33 cellular contexts compared by ENCODE assay signal in genomic region chr9:34346873-34347799, GRCh38. TPM values are rescaled to one million over a fixed set of nuclear protein-coding genes. Genes with fewer than 3 reads are reported as not detected.
A peak's percentile ranks its signal among the peaks of the same experiment; 100 is the strongest.
DNase-seq lines count a peak whose midpoint lies in the region; ATAC-seq, FAIRE-seq and TF ChIP-seq lines count a peak whose summit lies in the region.
"Had no signal": no experiment of that assay in that cellular context is flagged by ENCODE, and none has a peak within 500 bp of the region (broad histone marks: within the 10 kb centered on the region; RNA-seq: fewer than 3 reads in every experiment).

No MANE protein-coding gene starts in this region.

- H3K27ac ChIP-seq in caudate nucleus (ENCODE audit: low read depth, low read length) (peak overlapping the region; percentile 30), HepG2 (ENCODE audit: extremely low read length, insufficient read depth, low read length) (peak overlapping the region; percentile 78), sigmoid colon (peak overlapping the region in 3 of 4 donors; percentile 88 to 93 (median 91))
- H3K27ac ChIP-seq: cardiac muscle cell, Peyer's patch, prostate gland, testis, vagina had no signal

- peak overlapping the region; percentile 64 for H3K27ac Mint-ChIP-seq in Caco-2 (ENCODE audit: unreplicated experiment)
- H3K27ac Mint-ChIP-seq: activated CD8-positive, alpha-beta T cell treated with anti-CD3 and anti-CD28 coated beads, Interleukin-2, amount 10 ng/mL, durations not matched to agents 7 days and 5 days; activated naive CD8-positive, alpha-beta T cell treated with anti-CD3 and anti-CD28 coated beads for 36 hours; CD8-positive, alpha-beta memory T cell; effector memory CD8-positive, alpha-beta T cell; stimulated activated naive B cell treated with anti-CD40 and anti-IgM and Interleukin-4, amounts not matched to agents 10 μg/mL and 1 μg/mL and 100 μg/mL, for 72 hours had no signal

- TF ChIP-seq POLR2A in HepG2 (IDR thresholded peaks at IDR 0.05; ENCODE audit: insufficient read depth in 1 of 2, low read depth in 2 of 2, low read length in 2 of 2) = no peak
- no peak for TF ChIP-seq POLR2A in sigmoid colon (IDR thresholded peaks at IDR 0.05)

- ATAC-seq in HepG2 (peak; percentile 73), GM18519 (IDR thresholded peaks at IDR 0.05; ENCODE audit: low FRiP score, unreplicated experiment) (no peak), GM19395 (IDR thresholded peaks at IDR 0.05; ENCODE audit: unreplicated experiment) (no peak), HG03520 (IDR thresholded peaks at IDR 0.05; ENCODE audit: unreplicated experiment) (no peak)
- ATAC-seq: activated CD8-positive, alpha-beta T cell treated with anti-CD3 and anti-CD28 coated beads, Interleukin-2, amount 10 ng/mL, durations not matched to agents 7 days and 5 days; effector memory CD8-positive, alpha-beta T cell; left ventricle myocardium superior; stimulated activated naive B cell treated with anti-CD40 and anti-IgM and Interleukin-4, amounts not matched to agents 10 μg/mL and 1 μg/mL and 100 μg/mL, for 72 hours had no signal

- no peaks in the 10 kb centered on the region for H3K9me3 Mint-ChIP-seq in Caco-2 (ENCODE audit: unreplicated experiment)
- H3K9me3 Mint-ChIP-seq: activated naive CD8-positive, alpha-beta T cell treated with anti-CD3 and anti-CD28 coated beads for 36 hours; CD8-positive, alpha-beta memory T cell; effector memory CD8-positive, alpha-beta T cell; naive B cell; stimulated activated naive B cell treated with anti-CD40 and anti-IgM and Interleukin-4, amounts not matched to agents 10 μg/mL and 1 μg/mL and 100 μg/mL, for 72 hours had no signal

- H3K27me3 ChIP-seq in Caco-2 (replicated peaks; ENCODE audit: control insufficient read depth, insufficient read depth, low read length) = no peaks in the 10 kb centered on the region
- H3K27me3 ChIP-seq in HepG2 (ENCODE audit: control insufficient read depth in 1 of 2, insufficient read depth in 2 of 2, low read length in 2 of 2) = no peaks in the 10 kb centered on the region
- H3K27me3 ChIP-seq in sigmoid colon = no peaks in the 10 kb centered on the region
- H3K27me3 ChIP-seq: cardiac muscle cell, Peyer's patch, testis, vagina had no signal

- in situ Hi-C loops in HepG2 (cut with HindIII; ENCODE audit: extremely low pct_ligation_motif_present, low pct_unique_long_range_greater_than_20kb) = no loop called here

- H3K9me3 ChIP-seq in Caco-2 = 0 out of 2 replicates have a peak, but pooled peaks cover 2% of the 10 kb centered on the region
- no peaks in the 10 kb centered on the region for H3K9me3 ChIP-seq in HepG2 (ENCODE audit: low read length)
- H3K9me3 ChIP-seq in sigmoid colon = no peaks in the 10 kb centered on the region
- H3K9me3 ChIP-seq: Peyer's patch, prostate gland, testis, vagina had no signal

- H3K4me2 ChIP-seq in HepG2 (ENCODE audit: low read depth, low read length) = peak overlapping the region; percentile 81

- no peaks in the 10 kb centered on the region for H3K27me3 Mint-ChIP-seq in Caco-2 (ENCODE audit: insufficient read depth, unreplicated experiment)
- H3K27me3 Mint-ChIP-seq: activated naive CD8-positive, alpha-beta T cell treated with anti-CD3 and anti-CD28 coated beads for 36 hours; CD8-positive, alpha-beta memory T cell; effector memory CD8-positive, alpha-beta T cell; naive B cell; stimulated activated naive B cell treated with anti-CD40 and anti-IgM and Interleukin-4, amounts not matched to agents 10 μg/mL and 1 μg/mL and 100 μg/mL, for 72 hours had no signal

- no peak for TF ChIP-seq EP300 in HepG2 (IDR thresholded peaks at IDR 0.05; ENCODE audit: low read depth in 2 of 2, low read length in 2 of 2)
- TF ChIP-seq EP300 in HepG2 (CRISPR knock-in tag; IDR thresholded peaks at IDR 0.05; ENCODE audit: borderline replicate concordance) = no peak
- no peak for TF ChIP-seq EP300 in sigmoid colon (IDR thresholded peaks at IDR 0.05)

- no peak for TF ChIP-seq RAD21 in HepG2 (CRISPR knock-in tag; IDR thresholded peaks at IDR 0.05)

- H3K4me1 Mint-ChIP-seq in Caco-2 (ENCODE audit: low read depth, unreplicated experiment) = peaks cover 19% of the 10 kb centered on the region
- H3K4me1 Mint-ChIP-seq: activated naive CD8-positive, alpha-beta T cell treated with anti-CD3 and anti-CD28 coated beads for 36 hours; CD8-positive, alpha-beta memory T cell; stimulated activated naive B cell treated with anti-CD40 and anti-IgM and Interleukin-4, amounts not matched to agents 10 μg/mL and 1 μg/mL and 100 μg/mL, for 72 hours had no signal

- H3K36me3 Mint-ChIP-seq in Caco-2 (ENCODE audit: insufficient read depth, unreplicated experiment) = peaks cover 5% of the 10 kb centered on the region

- WGBS in HepG2 (ENCODE audit: low lambda C conversion rate) = 9% methylated on average over 14 of the region's 15 CpGs
- 91 to 93% methylated on average over 15 of the region's 15 CpGs for WGBS in sigmoid colon, 2 donors

- DNase-seq in Caco-2 = peak in 1 of 2 experiments; percentile 9
- DNase-seq in caudate nucleus (lab: John Stamatoyannopoulos, UW) = no peak
- peak; percentile 61 for DNase-seq in HepG2 (ENCODE audit: low spot score)
- peak; percentile 56 for DNase-seq in sigmoid colon
- DNase-seq in SIG-M5 treated with dmso at 0.1 percent for 504 hours (lab: John Stamatoyannopoulos, UW; ENCODE audit: unreplicated experiment) = no peak
- DNase-seq: activated CD4-positive, alpha-beta T cell treated with anti-CD3 and anti-CD28 coated beads for 4 hours; activated CD8-positive, alpha-beta T cell treated with anti-CD3 and anti-CD28 coated beads, Interleukin-2, amount 10 ng/mL, durations not matched to agents 7 days and 5 days; activated naive CD8-positive, alpha-beta T cell treated with anti-CD3 and anti-CD28 coated beads for 36 hours; anterior cingulate cortex; CD8-positive, alpha-beta memory T cell; cortex of kidney; effector memory CD8-positive, alpha-beta T cell; erythroblast; HCEC 1CT; Kasumi-1; left ventricle myocardium superior; naive B cell; NCI-H1436; NCI-H2081 treated with DMSO at 0.1 percent for 48 hours; NCI-H345; NCI-H69; Peyer's patch; SHP77; stimulated activated naive B cell treated with anti-CD40 and anti-IgM and Interleukin-4, amounts not matched to agents 10 μg/mL and 1 μg/mL and 100 μg/mL, for 72 hours; testis had no signal

- TF ChIP-seq CTCF in Caco-2 (IDR thresholded peaks at IDR 0.05; ENCODE audit: insufficient read depth in 1 of 2, low read depth in 1 of 2, low read length in 1 of 2, severe bottlenecking in 1 of 2, unreplicated experiment in 1 of 2) (no peak), HepG2 (CRISPR knock-in tag; IDR thresholded peaks at IDR 0.05) (no peak), sigmoid colon (IDR thresholded peaks at IDR 0.05) (no peak)

- BruUV-seq in Caco-2 (replicated peaks; lab: Mats Ljungman, UMichigan) = no TSS peak
- no TSS peak for BruUV-seq in HepG2 (replicated peaks; lab: Mats Ljungman, UMichigan)

- intact Hi-C loops in Caco-2 (cut with micrococcal nuclease; ENCODE audit: unreplicated experiment) (no loop called here), HepG2 (cut with micrococcal nuclease; ENCODE audit: unreplicated experiment) (no loop called here), sigmoid colon (cut with DNase I) (no loop called here)

- CTCF ChIA-PET in Caco-2 (lab: Charles Lee) = interaction anchor here (0.7 to 1.2 kb wide), 2 partner anchors 30 to 273 kb away, joined by 4 read pairs; partner anchors contain the start of gene MYORG
- CTCF ChIA-PET in HepG2 (lab: Yijun Ruan, JAX; ENCODE audit: low intra/inter-chr PET ratio, low total read pairs) = no interaction called here

- peak overlapping the region; percentile 38 for H3K9ac ChIP-seq in HepG2 (ENCODE audit: insufficient read depth, low read depth, low read length)

- no peaks in the 10 kb centered on the region for H3K79me2 ChIP-seq in HepG2 (ENCODE audit: insufficient read depth, low read length)

- no peak for FAIRE-seq in HepG2 (lab: Jason Lieb, UNC)
- FAIRE-seq: GM12891, islet of Langerhans had no signal

- no peaks in the 10 kb centered on the region for H4K20me1 ChIP-seq in HepG2 (ENCODE audit: insufficient read depth, low read length)

- POLR2A ChIA-PET in Caco-2 (lab: Charles Lee) = interaction anchor here (0.6 to 1.2 kb wide), 2 partner anchors 28 to 156 kb away, joined by 4 to 6 read pairs; no protein-coding TSS in a partner anchor
- POLR2A ChIA-PET in HepG2 (lab: Yijun Ruan, JAX) = interaction anchor here (0.8 to 2.9 kb wide), 8 partner anchors 8 to 33 kb away, joined by 3 to 28 read pairs (median 7); partner anchors contain the start of gene MYORG

- H2AFZ ChIP-seq in HepG2 (ENCODE audit: low read length) = no peak overlapping the region

- no peak overlapping the region for H3K4me3 Mint-ChIP-seq in Caco-2 (ENCODE audit: unreplicated experiment)
- H3K4me3 Mint-ChIP-seq: activated CD8-positive, alpha-beta T cell treated with anti-CD3 and anti-CD28 coated beads, Interleukin-2, amount 10 ng/mL, durations not matched to agents 7 days and 5 days; activated naive CD8-positive, alpha-beta T cell treated with anti-CD3 and anti-CD28 coated beads for 36 hours; CD8-positive, alpha-beta memory T cell; effector memory CD8-positive, alpha-beta T cell; naive B cell; stimulated activated naive B cell treated with anti-CD40 and anti-IgM and Interleukin-4, amounts not matched to agents 10 μg/mL and 1 μg/mL and 100 μg/mL, for 72 hours had no signal

- H3K4me3 ChIP-seq in Caco-2 (ENCODE audit: low read depth, low read length) = no peak overlapping the region
- peak overlapping the region; percentile 23 to 48 (median 34); a peak in 5 of 6 replicates for H3K4me3 ChIP-seq in HepG2 (replicated peaks in 1 of 3; ENCODE audit: insufficient read depth in 1 of 3, low read depth in 2 of 3, low read length in 3 of 3)
- H3K4me3 ChIP-seq in sigmoid colon = no peak overlapping the region
- H3K4me3 ChIP-seq: cardiac muscle cell, Peyer's patch, prostate gland, testis, vagina had no signal

- H3K4me1 ChIP-seq in Caco-2 (peaks cover 23% of the 10 kb centered on the region), HepG2 (ENCODE audit: insufficient read depth, low read length) (peaks cover 90% of the 10 kb centered on the region), sigmoid colon (peaks cover 2 to 55% (median 52%) of the 10 kb centered on the region in 4 donors)
- H3K4me1 ChIP-seq: prostate gland, vagina had no signal

- H3K36me3 ChIP-seq in Caco-2 (ENCODE audit: control insufficient read depth, insufficient read depth, low read length) = no peaks in the 10 kb centered on the region
- H3K36me3 ChIP-seq in HepG2 (replicated peaks in 1 of 2; ENCODE audit: control insufficient read depth in 1 of 2, insufficient read depth in 2 of 2, low read length in 2 of 2) = peaks cover 0 to 5% of the 10 kb centered on the region in 2 experiments; a peak in 1 of 5 replicates
- H3K36me3 ChIP-seq in sigmoid colon = no peaks in the 10 kb centered on the region
- H3K36me3 ChIP-seq: Peyer's patch, vagina had no signal

RNA-seq across cellular contexts. Expression of gene NUDT2, which starts 17.8 kb away (rescaled TPM):
- total RNA-seq in Caco-2 (2022) = 14.4 and 15.0 TPM in 2 replicates
- total RNA-seq in HepG2 (2016; rRNA removed; fragmentation: Illumina TruSeq; extraction: Trizol) = 19.9 and 28.0 TPM in 2 replicates
- 10.3 and 10.9 TPM in 2 replicates for total RNA-seq in HepG2 (2016; cell fraction: cytosol; rRNA removed; fragmentation: Illumina TruSeq; extraction: Trizol; ENCODE audit: low read depth)
- total RNA-seq in HepG2 (2016; cell fraction: insoluble cytoplasmic fraction; rRNA removed; fragmentation: Illumina TruSeq; extraction: Trizol) = 19.3 and 30.3 TPM in 2 replicates
- total RNA-seq in HepG2 (2016; cell fraction: membrane; rRNA removed; fragmentation: Illumina TruSeq; extraction: Trizol) = 15.4 and 16.7 TPM in 2 replicates
- total RNA-seq in HepG2 (2016; cell fraction: nucleus; rRNA removed; fragmentation: Illumina TruSeq; extraction: Trizol) = 7.0 and 9.3 TPM in 2 replicates
- 19.9 and 24.6 TPM in 2 replicates for polyA plus RNA-seq in HepG2 (2011; rRNA removed)
- polyA plus RNA-seq in HepG2 (2011; cell fraction: cytosol; rRNA removed) = 24.3 and 27.3 TPM in 2 replicates
- 6.9 and 7.0 TPM in 2 replicates for polyA plus RNA-seq in HepG2 (2011; cell fraction: nucleus; rRNA removed)
- 11.3 and 13.8 TPM in 2 replicates for polyA plus RNA-seq in HepG2 (2012)
- 7.8 and 8.4 TPM in 2 replicates for polyA plus RNA-seq in HepG2 (2016; cell fraction: cytosol; fragmentation: Illumina TruSeq; extraction: Trizol; ENCODE audit: low read depth)
- 22.0 and 27.3 TPM in 2 replicates for polyA plus RNA-seq in HepG2 (2016; cell fraction: insoluble cytoplasmic fraction; fragmentation: Illumina TruSeq; extraction: Trizol; ENCODE audit: low read depth)
- polyA plus RNA-seq in HepG2 (2016; cell fraction: membrane; fragmentation: Illumina TruSeq; extraction: Trizol; ENCODE audit: low read depth) = 11.0 and 15.4 TPM in 2 replicates
- polyA plus RNA-seq in HepG2 (2016; cell fraction: nucleus; fragmentation: Illumina TruSeq; extraction: Trizol; ENCODE audit: insufficient read depth, low read depth) = 13.5 and 15.5 TPM in 2 replicates
- 12.3 and 17.3 TPM in 2 replicates for polyA minus RNA-seq in HepG2 (2011; rRNA and poly(A)+ RNA removed; ENCODE audit: low replicate concordance)
- 3.1 and 4.8 TPM in 2 replicates for polyA minus RNA-seq in HepG2 (2011; cell fraction: cytosol; rRNA and poly(A)+ RNA removed)
- polyA minus RNA-seq in HepG2 (2011; cell fraction: nucleus; rRNA and poly(A)+ RNA removed) = 3.5 and 5.1 TPM in 2 replicates
- 10 to 100 TPM; 12.1 to 59.9 (median 36.1) TPM for total RNA-seq in sigmoid colon
- 10 to 100 TPM; 27.0 to 56.5 (median 35.6) TPM for polyA plus RNA-seq in sigmoid colon

RNA-seq across cellular contexts. Expression of gene KIF24, which starts 18.1 kb away (rescaled TPM):
- total RNA-seq in Caco-2 (2022) = 3.9 and 4.4 TPM in 2 replicates
- total RNA-seq in HepG2 (2016; rRNA removed; fragmentation: Illumina TruSeq; extraction: Trizol) = 2.8 and 3.0 TPM in 2 replicates
- 0.61 and 0.79 TPM in 2 replicates for total RNA-seq in HepG2 (2016; cell fraction: cytosol; rRNA removed; fragmentation: Illumina TruSeq; extraction: Trizol; ENCODE audit: low read depth)
- 2.9 and 3.1 TPM in 2 replicates for total RNA-seq in HepG2 (2016; cell fraction: insoluble cytoplasmic fraction; rRNA removed; fragmentation: Illumina TruSeq; extraction: Trizol)
- total RNA-seq in HepG2 (2016; cell fraction: membrane; rRNA removed; fragmentation: Illumina TruSeq; extraction: Trizol) = 0.96 and 1.1 TPM in 2 replicates
- total RNA-seq in HepG2 (2016; cell fraction: nucleus; rRNA removed; fragmentation: Illumina TruSeq; extraction: Trizol) = 4.0 and 4.2 TPM in 2 replicates
- 1.1 TPM in 2 replicates for polyA plus RNA-seq in HepG2 (2011; rRNA removed)
- polyA plus RNA-seq in HepG2 (2011; cell fraction: cytosol; rRNA removed) = 0.53 and 0.70 TPM in 2 replicates
- 1.7 and 1.9 TPM in 2 replicates for polyA plus RNA-seq in HepG2 (2011; cell fraction: nucleus; rRNA removed)
- polyA plus RNA-seq in HepG2 (2012) = 0.40 and 0.67 TPM in 2 replicates
- polyA plus RNA-seq in HepG2 (2016; cell fraction: cytosol; fragmentation: Illumina TruSeq; extraction: Trizol; ENCODE audit: low read depth) = 0.29 and 0.34 TPM in 2 replicates
- 1.7 and 2.2 TPM in 2 replicates for polyA plus RNA-seq in HepG2 (2016; cell fraction: insoluble cytoplasmic fraction; fragmentation: Illumina TruSeq; extraction: Trizol; ENCODE audit: low read depth)
- 0.55 and 0.58 TPM in 2 replicates for polyA plus RNA-seq in HepG2 (2016; cell fraction: membrane; fragmentation: Illumina TruSeq; extraction: Trizol; ENCODE audit: low read depth)
- polyA plus RNA-seq in HepG2 (2016; cell fraction: nucleus; fragmentation: Illumina TruSeq; extraction: Trizol; ENCODE audit: insufficient read depth, low read depth) = 3.6 and 4.2 TPM in 2 replicates
- 2.8 and 24.8 TPM in 2 replicates for polyA minus RNA-seq in HepG2 (2011; rRNA and poly(A)+ RNA removed; ENCODE audit: low replicate concordance)
- 0.89 and 1.1 TPM in 2 replicates for polyA minus RNA-seq in HepG2 (2011; cell fraction: cytosol; rRNA and poly(A)+ RNA removed)
- polyA minus RNA-seq in HepG2 (2011; cell fraction: nucleus; rRNA and poly(A)+ RNA removed) = 2.9 and 4.0 TPM in 2 replicates
- total RNA-seq in sigmoid colon = 1 to 10 TPM in 1 of 4 donors, under 1 TPM in 3; 0.28 to 1.4 (median 0.51) TPM
- 1 to 10 TPM in 1 of 3 donors, under 1 TPM in 2; under 0.01 to 1.6 (median 0.46) TPM for polyA plus RNA-seq in sigmoid colon
- polyA plus RNA-seq: CD8-positive, alpha-beta memory T cell had no signal

RNA-seq across cellular contexts. Expression of gene MYORG, which starts 29.6 kb away (rescaled TPM):
- total RNA-seq in Caco-2 (2022) (33.4 and 37.3 TPM in 2 replicates), HepG2 (2016; rRNA removed; fragmentation: Illumina TruSeq; extraction: Trizol) (14.3 and 22.4 TPM in 2 replicates), sigmoid colon (10 to 100 TPM in 3 of 4 donors, 1 to 10 TPM in 1; 3.9 to 23.5 (median 20.0) TPM)
- total RNA-seq in HepG2 (2016; cell fraction: cytosol; rRNA removed; fragmentation: Illumina TruSeq; extraction: Trizol; ENCODE audit: low read depth) = 1.7 and 2.0 TPM in 2 replicates
- total RNA-seq in HepG2 (2016; cell fraction: insoluble cytoplasmic fraction; rRNA removed; fragmentation: Illumina TruSeq; extraction: Trizol) = 12.6 and 22.5 TPM in 2 replicates
- total RNA-seq in HepG2 (2016; cell fraction: membrane; rRNA removed; fragmentation: Illumina TruSeq; extraction: Trizol) = 9.5 and 9.9 TPM in 2 replicates
- total RNA-seq in HepG2 (2016; cell fraction: nucleus; rRNA removed; fragmentation: Illumina TruSeq; extraction: Trizol) = 28.9 and 34.2 TPM in 2 replicates
- polyA plus RNA-seq in HepG2 (2011; rRNA removed) (11.1 and 11.9 TPM in 2 replicates), sigmoid colon (10 to 100 TPM in 1 of 3 donors, 1 to 10 TPM in 2; 3.0 to 23.4 (median 5.5) TPM)
- 12.3 and 12.9 TPM in 2 replicates for polyA plus RNA-seq in HepG2 (2011; cell fraction: cytosol; rRNA removed)
- polyA plus RNA-seq in HepG2 (2011; cell fraction: nucleus; rRNA removed) = 10.1 and 11.3 TPM in 2 replicates
- 29.5 and 34.5 TPM in 2 replicates for polyA plus RNA-seq in HepG2 (2012)
- 1.9 and 2.0 TPM in 2 replicates for polyA plus RNA-seq in HepG2 (2016; cell fraction: cytosol; fragmentation: Illumina TruSeq; extraction: Trizol; ENCODE audit: low read depth)
- 14.7 and 17.6 TPM in 2 replicates for polyA plus RNA-seq in HepG2 (2016; cell fraction: insoluble cytoplasmic fraction; fragmentation: Illumina TruSeq; extraction: Trizol; ENCODE audit: low read depth)
- polyA plus RNA-seq in HepG2 (2016; cell fraction: membrane; fragmentation: Illumina TruSeq; extraction: Trizol; ENCODE audit: low read depth) = 4.6 and 5.0 TPM in 2 replicates
- polyA plus RNA-seq in HepG2 (2016; cell fraction: nucleus; fragmentation: Illumina TruSeq; extraction: Trizol; ENCODE audit: insufficient read depth, low read depth) = 47.4 and 50.2 TPM in 2 replicates
- 4.7 and 30.4 TPM in 2 replicates for polyA minus RNA-seq in HepG2 (2011; rRNA and poly(A)+ RNA removed; ENCODE audit: low replicate concordance)
- 24.9 and 26.6 TPM in 2 replicates for polyA minus RNA-seq in HepG2 (2011; cell fraction: cytosol; rRNA and poly(A)+ RNA removed)
- polyA minus RNA-seq in HepG2 (2011; cell fraction: nucleus; rRNA and poly(A)+ RNA removed) = 5.0 and 6.7 TPM in 2 replicates

Comparison
In these comparisons a context has a peak if more than half of its experiments do, and no peak if none do; other contexts are left out.
1. DNase-seq: peak in HepG2 (single experiment) and sigmoid colon (single experiment); none in caudate nucleus (0 of 61) and SIG-M5 treated with dmso at 0.1 percent for 504 hours (single experiment).
2. H3K4me3 ChIP-seq: peak in HepG2 (3 of 3); none in Caco-2 (single experiment) and sigmoid colon (0 of 4).
3. H3K27ac ChIP-seq: peak in every context shown above with its lines; median percentile 91 in sigmoid colon; 78 in HepG2; 30 in caudate nucleus.